1 cellular context compared by ENCODE assay signal in the genomic region with DNA sequence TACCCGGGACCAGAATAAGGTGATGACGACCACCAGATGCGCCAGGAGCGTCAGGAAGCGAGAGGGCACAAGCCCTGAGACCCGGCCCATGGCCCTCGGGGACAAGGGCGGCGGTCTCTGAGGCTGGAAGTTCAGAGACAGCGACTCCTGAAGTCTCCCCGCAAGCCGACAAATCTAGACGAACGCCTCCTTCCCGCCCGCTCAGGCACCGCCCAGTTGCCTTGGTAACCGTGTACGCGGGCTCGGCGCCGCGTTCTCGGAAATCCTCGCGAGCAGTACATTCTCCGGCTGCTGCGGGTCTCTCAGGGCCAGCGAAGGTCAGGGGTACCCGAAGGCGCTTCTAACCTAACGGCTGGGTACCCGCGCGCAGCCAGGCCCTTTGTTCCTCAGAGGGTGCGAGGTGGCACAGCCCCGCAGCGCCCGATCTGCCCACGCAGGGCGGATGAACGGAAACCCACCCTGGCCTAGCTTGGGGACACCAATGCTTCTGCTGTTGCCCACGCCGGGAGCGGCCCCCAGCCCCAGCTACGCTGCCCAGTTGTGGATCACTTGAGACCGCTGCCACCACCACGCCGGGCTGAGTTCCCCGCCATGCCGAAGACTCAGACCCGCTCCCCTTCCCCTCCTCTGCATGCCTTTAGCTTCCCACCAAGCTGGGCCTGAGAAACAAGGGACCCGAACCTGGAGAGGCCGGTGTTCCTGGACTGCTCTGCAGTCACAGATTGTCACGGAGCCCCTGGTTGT.
TF ChIP-seq lines count a peak whose summit lies in the region.

Gene TMEM107, minus strand, starts transcription at position 184 of the 744 bp plus-strand sequence. Its CDS starts 94 bp downstream, at position 90.

TF ChIP-seq in GM23338, 12 proteins besides CTCF, POLR2A, EP300 and RAD21 (continued from another document):
- TF ChIP-seq ZNF462 (CRISPR knock-in tag; IDR thresholded peaks at IDR 0.05) = no peak
